In genomic region chr4:2334826-2335728, GRCh38 we compare ENCODE assay signal across 26 cellular contexts.
DNase-seq lines count a peak whose midpoint lies in the region; TF ChIP-seq lines count a peak whose summit lies in the region.
"Had no signal": no experiment of that assay in that cellular context is flagged by ENCODE, and none has a peak within 500 bp of the region (broad histone marks: within the 10 kb centered on the region; RNA-seq: fewer than 3 reads in every experiment).

No MANE protein-coding gene starts in this region.

- no peak overlapping the region for H2BK120ac ChIP-seq in mesenchymal stem cell (ENCODE audit: low read depth, low read length)

- no peak overlapping the region for H3K14ac ChIP-seq in mesenchymal stem cell (ENCODE audit: low read length in 2 of 2)

- no peak overlapping the region for H2AK5ac ChIP-seq in mesenchymal stem cell (ENCODE audit: low read length, severe bottlenecking)

- no peak overlapping the region for H3K23ac ChIP-seq in mesenchymal stem cell (ENCODE audit: low read length in 2 of 2)

- no peak overlapping the region for H4K8ac ChIP-seq in mesenchymal stem cell (ENCODE audit: low read length)

- H2BK5ac ChIP-seq in mesenchymal stem cell (ENCODE audit: low read depth, low read length, poor library complexity, severe bottlenecking), result no peak overlapping the region

- peaks cover 16 to 84% of the 10 kb centered on the region in 2 experiments for H3K36me3 ChIP-seq in mesenchymal stem cell (ENCODE audit: control insufficient read depth in 1 of 2, insufficient read depth in 2 of 2, low read depth in 1 of 2, low read length in 2 of 2)
- H3K36me3 ChIP-seq: adrenal gland, MG63, SJSA1 had no signal

- H2BK15ac ChIP-seq in mesenchymal stem cell (ENCODE audit: low read depth, poor library complexity, severe bottlenecking), result no peak overlapping the region

- WGBS in mesenchymal stem cell, result 81% methylated on average over 27 of the region's 27 CpGs

- no peak overlapping the region for H3K18ac ChIP-seq in mesenchymal stem cell (ENCODE audit: low read depth in 1 of 2, low read length in 2 of 2)

- H3K4me3 ChIP-seq in mesenchymal stem cell (ENCODE audit: insufficient read depth in 1 of 2, low read depth in 1 of 2, low read length in 2 of 2), result no peak overlapping the region
- H3K4me3 ChIP-seq: adrenal gland, MG63, SJSA1 had no signal

- H2AFZ ChIP-seq in mesenchymal stem cell (ENCODE audit: low read depth, low read length), result no peak overlapping the region

- no peak for TF ChIP-seq CTCF in GM20000 (IDR thresholded peaks at IDR 0.05; ENCODE audit: extremely low read depth, missing control alignments)

- H3K9me3 ChIP-seq in mesenchymal stem cell (ENCODE audit: control insufficient read depth, low read length), result no peaks in the 10 kb centered on the region
- H3K9me3 ChIP-seq: adrenal gland, MG63, SJSA1 had no signal

- no peak overlapping the region for H4K91ac ChIP-seq in mesenchymal stem cell (ENCODE audit: low read length)

- peaks cover 13% of the 10 kb centered on the region for H3K79me1 ChIP-seq in mesenchymal stem cell (replicated peaks; ENCODE audit: low read length, poor library complexity, severe bottlenecking)

- peaks cover 34% of the 10 kb centered on the region for H3K4me1 ChIP-seq in mesenchymal stem cell (ENCODE audit: control insufficient read depth, insufficient read depth, low read depth, low read length)
- H3K4me1 ChIP-seq: adrenal gland, foreskin keratinocyte had no signal

- H3K4me2 ChIP-seq in mesenchymal stem cell (ENCODE audit: low read length, poor library complexity, severe bottlenecking), result no peak overlapping the region

- H3K27me3 ChIP-seq in mesenchymal stem cell (ENCODE audit: control insufficient read depth in 1 of 2, insufficient read depth in 1 of 2, low read length in 2 of 2), result no peaks in the 10 kb centered on the region
- H3K27me3 ChIP-seq: adrenal gland, foreskin keratinocyte, MG63, SJSA1 had no signal

- H2BK12ac ChIP-seq in mesenchymal stem cell (ENCODE audit: low read length in 2 of 2), result peak overlapping the region in 1 of 2 experiments; percentile 10

- no peak overlapping the region for H3K9ac ChIP-seq in mesenchymal stem cell (ENCODE audit: low read length)

- peak; percentile 6 for DNase-seq in AG20443 (ENCODE audit: low spot score)
- peak; percentile 17 for DNase-seq in GM20000 (ENCODE audit: low spot score)
- DNase-seq in ecto neural progenitor cell (ENCODE audit: low spot score), result peak; percentile 42
- DNase-seq in mesenteric fat pad (ENCODE audit: low spot score), result peak; percentile 65
- no peak for DNase-seq in stimulated activated CD4-positive, alpha-beta T cell treated with anti-CD3 and anti-CD28 coated beads, Interleukin-15, amount 100 ng/mL, for 24 hours
- no peak for DNase-seq in activated CD4-positive, CD25-positive, alpha-beta regulatory T cell (lab: John Stamatoyannopoulos, UW)
- DNase-seq in mesenchymal stem cell, result no peak
- DNase-seq: ACHN; activated CD4-positive, alpha-beta T cell treated with anti-CD3 and anti-CD28 coated beads for 1 hour; activated CD8-positive, alpha-beta T cell treated with anti-CD3 and anti-CD28 coated beads, Interleukin-2, amount 10 ng/mL, durations not matched to agents 7 days and 5 days; activated naive CD4-positive, alpha-beta T cell treated with anti-CD3 and anti-CD28 coated beads for 36 hours; activated T-cell treated with anti-CD3 and anti-CD28 coated beads, Interleukin-2, amount 50 U/mL, for 48 hours; Calu3; effector memory CD4-positive, alpha-beta T cell; foreskin keratinocyte; KG1; left colon; MG63; naive thymus-derived CD4-positive, alpha-beta T cell; NCI-H1417; NCI-H2029 treated with DMSO at 0.1 percent for 48 hours; NCI-H2227 treated with DMSO at 0.1 percent for 48 hours; nucleus accumbens; T-helper 1 cell had no signal

- no peak overlapping the region for H3K27ac ChIP-seq in mesenchymal stem cell (ENCODE audit: low read length, poor library complexity, severe bottlenecking)
- H3K27ac ChIP-seq: adrenal gland, foreskin keratinocyte, SJSA1 had no signal

- no peak overlapping the region for H3K4ac ChIP-seq in mesenchymal stem cell (ENCODE audit: low read depth in 1 of 2, low read length in 2 of 2)

Comparison
In these comparisons a context has a peak if more than half of its experiments do, and no peak if none do; other contexts are left out.
1. DNase-seq: peak in AG20443 (single experiment), GM20000 (single experiment), ecto neural progenitor cell (single experiment) and mesenteric fat pad (single experiment); none in stimulated activated CD4-positive, alpha-beta T cell treated with anti-CD3 and anti-CD28 coated beads, Interleukin-15, amount 100 ng/mL, for 24 hours (single experiment), activated CD4-positive, CD25-positive, alpha-beta regulatory T cell (0 of 4) and mesenchymal stem cell (single experiment).